ENCODE assay signal across 8 cellular contexts in the genomic region with DNA sequence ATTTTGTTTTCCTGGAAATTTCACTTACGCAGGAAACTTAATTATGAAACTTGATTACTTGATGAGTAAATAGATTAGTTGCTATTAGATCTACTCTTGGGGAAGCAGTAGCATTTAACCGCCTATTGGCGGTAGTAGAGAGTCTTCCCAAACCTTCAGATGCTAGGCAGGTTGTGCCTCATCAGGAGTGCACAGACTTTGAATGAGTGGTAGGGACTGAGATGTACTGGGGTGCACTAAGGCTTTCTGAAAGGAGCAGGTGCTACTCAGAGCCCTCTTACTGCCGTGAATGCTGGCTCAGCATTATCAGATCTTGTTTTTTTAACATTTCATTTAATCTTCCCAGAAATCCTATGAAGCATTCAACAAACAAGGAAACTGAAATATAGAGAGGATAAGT. TPM values are rescaled to one million over a fixed set of nuclear protein-coding genes. Genes with fewer than 3 reads are reported as not detected.
DNase-seq lines count a peak whose midpoint lies in the region; ATAC-seq and TF ChIP-seq lines count a peak whose summit lies in the region.

No MANE protein-coding gene starts in this region.

- no peak overlapping the region for H3K9ac ChIP-seq in H9 (ENCODE audit: extremely low read depth, insufficient read length, low read length)

- H4K91ac ChIP-seq in H9 (ENCODE audit: insufficient read length, low read depth, low read length), result no peak overlapping the region

- H3K14ac ChIP-seq in H9 (ENCODE audit: insufficient read depth, low read length), result no peak overlapping the region

- H2BK15ac ChIP-seq in H9 (ENCODE audit: low read depth, low read length), result no peak overlapping the region

- TF ChIP-seq CTCF in H9 (conservative IDR thresholded peaks at IDR 0.05) (peak; percentile 79), fibroblast of the aortic adventitia (IDR thresholded peaks at IDR 0.05; ENCODE audit: insufficient read depth, low read length) (peak; percentile 76)

- no peak overlapping the region for H3K4me3 ChIP-seq in fibroblast of the aortic adventitia (ENCODE audit: low read depth, low read length)

- H4K20me1 ChIP-seq in H9 (ENCODE audit: control insufficient read depth, insufficient read depth, insufficient read length), result no peaks in the 10 kb centered on the region

- no peaks in the 10 kb centered on the region for H3K27me3 ChIP-seq in H9 (ENCODE audit: insufficient read depth, low read length)

- H3K4me1 Mint-ChIP-seq in H9, result no peaks in the 10 kb centered on the region

- no peak overlapping the region for H4K5ac ChIP-seq in H9 (ENCODE audit: insufficient read length, low read depth, low read length)

- ATAC-seq in stimulated activated naive CD8-positive, alpha-beta T cell treated with anti-CD3 and anti-CD28 coated beads, Interleukin-15, Interleukin-2, amounts not matched to agents 100 U/mL and 50 U/mL, for 24 hours, result peak; percentile 75
- ATAC-seq in GM18868 (IDR thresholded peaks at IDR 0.05; ENCODE audit: unreplicated experiment), result no peak
- no peak for ATAC-seq in HG03095 (IDR thresholded peaks at IDR 0.05; ENCODE audit: unreplicated experiment)

- H3K36me3 Mint-ChIP-seq in H9 (ENCODE audit: insufficient read depth in 1 of 3, low read depth in 3 of 3), result peaks cover 34 to 77% (median 51%) of the 10 kb centered on the region in 3 experiments; a peak in 6 of 7 replicates

- no peaks in the 10 kb centered on the region for H3K79me2 ChIP-seq in H9 (ENCODE audit: insufficient read depth, low read length)

- no peak overlapping the region for H3K56ac ChIP-seq in H9 (ENCODE audit: insufficient read length, low read depth, low read length)

- H2BK5ac ChIP-seq in H9 (ENCODE audit: insufficient read length, low read length), result no peak overlapping the region

- H4K8ac ChIP-seq in H9 (replicated peaks; ENCODE audit: insufficient read length, low read depth, low read length), result no peak overlapping the region

- no peaks in the 10 kb centered on the region for H3K9me3 ChIP-seq in H9 (ENCODE audit: control insufficient read depth, low read depth, low read length)

- H2BK12ac ChIP-seq in H9 (ENCODE audit: insufficient read length, low read depth, low read length), result no peak overlapping the region

- no peaks in the 10 kb centered on the region for H3K4me1 ChIP-seq in H9 (ENCODE audit: insufficient read depth, low read length)

- no peak overlapping the region for H2BK120ac ChIP-seq in H9 (ENCODE audit: low read depth, low read length, poor library complexity, severe bottlenecking)

- no peak overlapping the region for H3K27ac Mint-ChIP-seq in H9

- H3K9me3 Mint-ChIP-seq in H9, result no peaks in the 10 kb centered on the region

- H3K23me2 ChIP-seq in H9 (ENCODE audit: insufficient read length, low read depth, low read length, poor library complexity, severe bottlenecking), result no peaks in the 10 kb centered on the region

- no peak overlapping the region for H3K4ac ChIP-seq in H9 (ENCODE audit: low read depth, low read length)

- H2BK20ac ChIP-seq in H9 (ENCODE audit: low read depth, low read length, poor library complexity, severe bottlenecking), result no peak overlapping the region

- WGBS in H9 (ENCODE audit: extremely low coverage, insufficient read length, low lambda C conversion rate), result no CpG with 5 or more reads among the region's 4 CpGs

- H3K4me2 ChIP-seq in H9 (ENCODE audit: insufficient read depth, insufficient read length, low read length), result no peak overlapping the region

- H3T11ph ChIP-seq in H9 (ENCODE audit: low read length), result no peak overlapping the region

- H3K23ac ChIP-seq in H9 (ENCODE audit: insufficient read length, low read depth, low read length), result no peak overlapping the region

- no peak overlapping the region for H3K18ac ChIP-seq in H9 (ENCODE audit: insufficient read length, low read depth, low read length)

- DNase-seq in DMS 273 (lab: John Stamatoyannopoulos, UW; ENCODE audit: unreplicated experiment), result peak; percentile 49
- DNase-seq in DMS 273 treated with DMSO at 0.1 percent for 48 hours (lab: John Stamatoyannopoulos, UW), result no peak
- no peak for DNase-seq in H9
- DNase-seq in SK-N-DZ (ENCODE audit: low spot score), result peak; percentile 41
- no peak for DNase-seq in fibroblast of the aortic adventitia (ENCODE audit: low read depth)
- DNase-seq in stimulated activated naive CD8-positive, alpha-beta T cell treated with anti-CD3 and anti-CD28 coated beads, Interleukin-15, Interleukin-2, amounts not matched to agents 100 U/mL and 50 U/mL, for 24 hours, result no peak

- peaks cover 3% of the 10 kb centered on the region for H3K79me1 ChIP-seq in H9 (ENCODE audit: insufficient read depth, low read depth, low read length, poor library complexity, severe bottlenecking)

- H2AK5ac ChIP-seq in H9 (ENCODE audit: insufficient read length, low read length), result no peak overlapping the region

- no peak overlapping the region for H3K27ac ChIP-seq in H9 (ENCODE audit: insufficient read length, low read depth, low read length)

- no peaks in the 10 kb centered on the region for H3K27me3 Mint-ChIP-seq in H9 (ENCODE audit: low read depth)

- peak overlapping the region in 1 of 2 experiments; percentile 12; a peak in 1 of 5 replicates for H3K4me3 Mint-ChIP-seq in H9

- H2AFZ ChIP-seq in H9 (ENCODE audit: low read length), result no peak overlapping the region

RNA-seq across cellular contexts. Expression of gene GATC, which starts 7.7 kb away (rescaled TPM):
- total RNA-seq in H9 (2021) (25.9 and 38.5 TPM in 2 replicates), fibroblast of the aortic adventitia (ENCODE audit: low replicate concordance) (16.1 and 20.5 TPM in 2 replicates)
- polyA plus RNA-seq in SK-N-DZ (2014; cell fraction: cytosol; rRNA removed), result 33.7 and 37.8 TPM in 2 replicates
- 45.4 and 54.2 TPM in 2 replicates for polyA plus RNA-seq in SK-N-DZ (2014; cell fraction: nucleus; rRNA removed)

RNA-seq across cellular contexts. Expression of gene TRIAP1, which starts 7.8 kb away (rescaled TPM):
- total RNA-seq in H9 (2021), result 70.4 and 77.9 TPM in 2 replicates
- 42.8 and 57.2 TPM in 2 replicates for polyA plus RNA-seq in SK-N-DZ (2014; cell fraction: cytosol; rRNA removed)
- 20.8 and 32.6 TPM in 2 replicates for polyA plus RNA-seq in SK-N-DZ (2014; cell fraction: nucleus; rRNA removed)
- total RNA-seq in fibroblast of the aortic adventitia (ENCODE audit: low replicate concordance), result 30.0 and 39.0 TPM in 2 replicates

RNA-seq across cellular contexts. Expression of gene SRSF9, which starts 15.6 kb away (rescaled TPM):
- total RNA-seq in H9 (2021), result 302 and 306 TPM in 2 replicates
- polyA plus RNA-seq in SK-N-DZ (2014; cell fraction: cytosol; rRNA removed), result 312 and 347 TPM in 2 replicates
- polyA plus RNA-seq in SK-N-DZ (2014; cell fraction: nucleus; rRNA removed), result 306 and 335 TPM in 2 replicates
- 87.3 and 104 TPM in 2 replicates for total RNA-seq in fibroblast of the aortic adventitia (ENCODE audit: low replicate concordance)

RNA-seq across cellular contexts. Expression of gene COX6A1, which starts 16.1 kb away (rescaled TPM):
- 415 and 425 TPM in 2 replicates for total RNA-seq in H9 (2021)
- polyA plus RNA-seq in SK-N-DZ (2014; cell fraction: cytosol; rRNA removed), result 999 and 1,038 TPM in 2 replicates
- 1,535 and 1,833 TPM in 2 replicates for polyA plus RNA-seq in SK-N-DZ (2014; cell fraction: nucleus; rRNA removed)
- 138 and 366 TPM in 2 replicates for total RNA-seq in fibroblast of the aortic adventitia (ENCODE audit: low replicate concordance)

RNA-seq across cellular contexts. Expression of gene DYNLL1, which starts 41.9 kb away (rescaled TPM):
- 618 and 638 TPM in 2 replicates for total RNA-seq in H9 (2021)
- 417 and 444 TPM in 2 replicates for polyA plus RNA-seq in SK-N-DZ (2014; cell fraction: cytosol; rRNA removed)
- 305 and 330 TPM in 2 replicates for polyA plus RNA-seq in SK-N-DZ (2014; cell fraction: nucleus; rRNA removed)
- 93.5 and 453 TPM in 2 replicates for total RNA-seq in fibroblast of the aortic adventitia (ENCODE audit: low replicate concordance)

Comparison
In these comparisons a context has a peak if more than half of its experiments do, and no peak if none do; other contexts are left out.
1. DNase-seq: peak in DMS 273 (single experiment) and SK-N-DZ (single experiment); none in DMS 273 treated with DMSO at 0.1 percent for 48 hours (single experiment), H9 (single experiment), fibroblast of the aortic adventitia (single experiment) and stimulated activated naive CD8-positive, alpha-beta T cell treated with anti-CD3 and anti-CD28 coated beads, Interleukin-15, Interleukin-2, amounts not matched to agents 100 U/mL and 50 U/mL, for 24 hours (single experiment).